32 cellular contexts compared by ENCODE assay signal in the genomic region with DNA sequence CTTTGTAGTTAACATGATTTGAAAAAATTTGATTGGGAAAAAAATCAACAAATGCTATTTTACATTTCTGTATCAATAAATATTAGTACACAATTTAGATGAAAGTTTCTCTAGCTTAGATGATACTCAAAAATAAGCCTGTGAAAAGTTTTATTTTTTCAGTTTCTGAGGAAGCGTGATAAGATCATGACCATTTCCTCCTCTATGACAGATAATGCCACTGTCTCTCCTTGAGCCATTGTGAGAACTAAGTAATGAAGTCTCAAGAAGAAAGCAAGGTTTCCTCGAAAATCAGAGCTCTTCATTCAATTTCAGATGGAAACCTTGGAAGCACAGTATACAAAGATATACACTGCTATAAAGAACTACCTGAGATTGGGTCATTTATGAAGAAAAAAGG.
"Had no signal": no experiment of that assay in that cellular context is flagged by ENCODE, and none has a peak within 500 bp of the region (broad histone marks: within the 10 kb centered on the region; RNA-seq: fewer than 3 reads in every experiment).

No MANE protein-coding gene starts in this region.

- FAIRE-seq: bronchial epithelial cell, TTC549 had no signal

- H3K9me3 ChIP-seq: ascending aorta had no signal

- ATAC-seq: activated CD4-positive, alpha-beta T cell treated with anti-CD3 and anti-CD28 coated beads for 36 hours; activated CD4-positive, CD25-positive, alpha-beta regulatory T cell treated with anti-CD3 and anti-CD28 coated beads, Interleukin-2, amount 50 U/mL, for 24 hours; activated CD8-positive, alpha-beta memory T cell treated with anti-CD3 and anti-CD28 coated beads, Interleukin-2, amount 10 ng/mL, durations not matched to agents 7 days and 5 days; activated CD8-positive, alpha-beta T cell treated with anti-CD3 and anti-CD28 coated beads, Interleukin-2, amount 10 ng/mL, durations not matched to agents 7 days and 5 days; activated naive CD8-positive, alpha-beta T cell treated with anti-CD3 and anti-CD28 coated beads, Interleukin-2, amount 50 U/mL, for 24 hours; WTC11 had no signal

- H3K27me3 ChIP-seq: ascending aorta, cardiac muscle cell had no signal

- H3K27ac ChIP-seq: ascending aorta, cardiac muscle cell, WERI-Rb-1 had no signal

- DNase-seq: activated CD4-positive, alpha-beta memory T cell treated with anti-CD3 and anti-CD28 coated beads, Interleukin-2, amount 10 ng/mL, durations not matched to agents 7 days and 5 days; activated CD4-positive, alpha-beta T cell treated with anti-CD3 and anti-CD28 coated beads for 1 hour; activated CD4-positive, alpha-beta T cell treated with anti-CD3 and anti-CD28 coated beads for 36 hours; activated CD4-positive, alpha-beta T cell treated with anti-CD3 and anti-CD28 coated beads for 48 hours; activated CD4-positive, alpha-beta T cell treated with anti-CD3 and anti-CD28 coated beads, Interleukin-2, amount 10 ng/mL, durations not matched to agents 7 days and 5 days; activated CD4-positive, alpha-beta T cell treated with anti-CD3 and anti-CD28 coated beads, Interleukin-2, amount 50 U/mL, for 48 hours; activated CD4-positive, CD25-positive, alpha-beta regulatory T cell; activated CD8-positive, alpha-beta memory T cell treated with anti-CD3 and anti-CD28 coated beads for 24 hours; activated CD8-positive, alpha-beta memory T cell treated with anti-CD3 and anti-CD28 coated beads, Interleukin-2, amount 10 ng/mL, durations not matched to agents 7 days and 5 days; activated CD8-positive, alpha-beta memory T cell treated with anti-CD3 and anti-CD28 coated beads, Interleukin-2, amount 50 U/mL, for 48 hours; activated CD8-positive, alpha-beta T cell treated with anti-CD3 and anti-CD28 coated beads, Interleukin-2, amount 10 ng/mL, durations not matched to agents 7 days and 5 days; activated effector memory CD4-positive, alpha-beta T cell treated with Interleukin-2 at 50 U/mL for 16 hours; activated gamma-delta T cell; activated naive CD4-positive, alpha-beta T cell treated with anti-CD3 and anti-CD28 coated beads, Interleukin-2, amount 10 ng/mL, durations not matched to agents 7 days and 5 days; activated naive CD4-positive, alpha-beta T cell treated with Interleukin-2 at 50 U/mL for 16 hours; activated naive CD8-positive, alpha-beta T cell treated with anti-CD3 and anti-CD28 coated beads, Interleukin-2, amount 10 ng/mL, durations not matched to agents 7 days and 5 days; activated naive CD8-positive, alpha-beta T cell treated with anti-CD3 and anti-CD28 coated beads, Interleukin-2, amount 50 U/mL, for 24 hours; activated T-cell treated with anti-CD3 and anti-CD28 coated beads, Interleukin-2, amount 50 U/mL, for 24 hours; activated T-cell treated with anti-CD3 and anti-CD28 coated beads, Interleukin-2, amount 50 U/mL, for 48 hours; amygdala; anterior cingulate cortex; caudate nucleus; cerebellar nuclear complex; T-helper 1 cell; T-helper 9 cell; WERI-Rb-1 had no signal

- H3K36me3 ChIP-seq: ascending aorta, cardiac muscle cell, WERI-Rb-1 had no signal

- H3K4me1 ChIP-seq: ascending aorta had no signal

- H3K4me3 ChIP-seq: ascending aorta, cardiac muscle cell had no signal
